Comparison of ENCODE assay signal across 17 cellular contexts in the genomic region with DNA sequence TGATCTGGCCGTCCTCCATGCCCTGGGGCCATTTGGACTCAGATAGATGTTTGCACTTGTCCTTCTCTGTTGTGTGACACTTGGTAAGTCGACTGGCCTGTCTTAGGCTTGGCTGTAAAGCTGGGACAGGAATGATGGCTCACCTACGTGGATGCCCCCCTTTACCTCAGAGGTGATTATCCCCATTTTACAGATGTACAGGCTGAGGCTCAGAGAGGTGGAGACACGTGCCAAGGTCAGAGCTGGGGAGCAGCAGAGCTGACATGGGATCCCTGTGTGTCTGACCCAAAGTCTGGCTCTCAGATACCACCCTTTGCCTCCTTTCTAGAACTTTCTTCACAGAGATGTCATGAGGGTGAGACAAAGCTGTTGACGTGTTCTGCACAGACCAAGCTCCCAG.
A peak's percentile ranks its signal among the peaks of the same experiment; 100 is the strongest.
DNase-seq lines count a peak whose midpoint lies in the region; ATAC-seq, FAIRE-seq and TF ChIP-seq lines count a peak whose summit lies in the region.
"Had no signal": no experiment of that assay in that cellular context is flagged by ENCODE, and none has a peak within 500 bp of the region (broad histone marks: within the 10 kb centered on the region; RNA-seq: fewer than 3 reads in every experiment).

No MANE protein-coding gene starts in this region.

- TF ChIP-seq POLR2A in IMR-90 (IDR thresholded peaks at IDR 0.05; ENCODE audit: low read depth, low read length) (no peak), K562 (conservative IDR thresholded peaks at IDR 0.05) (no peak)

- H4K20me1 ChIP-seq in IMR-90 (ENCODE audit: insufficient read depth, low read length), result peaks cover 61% of the 10 kb centered on the region
- peaks cover 38% of the 10 kb centered on the region for H4K20me1 ChIP-seq in K562 (replicated peaks; ENCODE audit: control insufficient read depth, insufficient read depth, low read length)

- H3K27me3 ChIP-seq in IMR-90 (ENCODE audit: control insufficient read depth, insufficient read depth, low read length) (no peaks in the 10 kb centered on the region), K562 (ENCODE audit: control insufficient read depth in 2 of 2, insufficient read depth in 2 of 2, low read length in 2 of 2) (no peaks in the 10 kb centered on the region)

- H3K4me3 ChIP-seq in IMR-90 (ENCODE audit: insufficient read depth, low read depth, low read length) (no peak overlapping the region), K562 (no peak overlapping the region)
- H3K4me3 ChIP-seq: GM23338 had no signal

- no peak for FAIRE-seq in K562 (lab: Jason Lieb, UNC)
- FAIRE-seq: GM18507 had no signal

- POLR2A ChIA-PET in IMR-90 (lab: Charles Lee; ENCODE audit: unreplicated experiment) (no interaction called here), K562 (lab: Yijun Ruan, JAX) (no interaction called here)

- TF ChIP-seq CTCF in IMR-90 (conservative IDR thresholded peaks at IDR 0.05; ENCODE audit: low read depth, low read length) (no peak), K562 (IDR thresholded peaks at IDR 0.05 in 2 of 3, conservative IDR thresholded peaks at IDR 0.05 in 1 of 3; ENCODE audit: insufficient read depth in 2 of 3, low read depth in 1 of 3, low read length in 3 of 3) (no peak)

- peaks cover 22% of the 10 kb centered on the region for H3K9me1 ChIP-seq in IMR-90 (ENCODE audit: insufficient read depth, low read length)
- peaks cover 7% of the 10 kb centered on the region for H3K9me1 ChIP-seq in K562 (ENCODE audit: control insufficient read depth, insufficient read depth, low read length)

- H2AFZ ChIP-seq in IMR-90 (replicated peaks; ENCODE audit: low read length, poor library complexity), result no peak overlapping the region
- no peak overlapping the region for H2AFZ ChIP-seq in K562 (ENCODE audit: low read depth, low read length)
- H2AFZ ChIP-seq: GM23338 had no signal

- no peaks in the 10 kb centered on the region for H3K27me3 Mint-ChIP-seq in activated naive CD8-positive, alpha-beta T cell treated with anti-CD3 and anti-CD28 coated beads, Interleukin-2, amount 50 U/mL, for 24 hours

- H3K18ac ChIP-seq in IMR-90 (ENCODE audit: low read depth, low read length), result no peak overlapping the region

- H3K27ac Mint-ChIP-seq in activated naive CD8-positive, alpha-beta T cell treated with anti-CD3 and anti-CD28 coated beads, Interleukin-2, amount 50 U/mL, for 24 hours, result no peak overlapping the region
- H3K27ac Mint-ChIP-seq: CD4-positive, alpha-beta memory T cell; GM23338; H9 had no signal

- no peak overlapping the region for H2AK5ac ChIP-seq in IMR-90 (ENCODE audit: low read depth, low read length)

- no peaks in the 10 kb centered on the region for H3K4me1 Mint-ChIP-seq in activated naive CD8-positive, alpha-beta T cell treated with anti-CD3 and anti-CD28 coated beads, Interleukin-2, amount 50 U/mL, for 24 hours
- H3K4me1 Mint-ChIP-seq: CD4-positive, alpha-beta memory T cell had no signal

- peaks cover 8% of the 10 kb centered on the region for H3K9me3 Mint-ChIP-seq in activated naive CD8-positive, alpha-beta T cell treated with anti-CD3 and anti-CD28 coated beads, Interleukin-2, amount 50 U/mL, for 24 hours

- H3K27ac ChIP-seq in IMR-90 (ENCODE audit: insufficient read depth, low read length) (no peak overlapping the region), K562 (ENCODE audit: extremely low read depth, low read depth, low read length) (no peak overlapping the region)

- H4K91ac ChIP-seq in IMR-90 (ENCODE audit: insufficient read depth, low read depth, low read length), result no peak overlapping the region

- H4K5ac ChIP-seq in IMR-90 (ENCODE audit: low read depth, low read length), result no peak overlapping the region

- TF ChIP-seq RAD21 in IMR-90 (IDR thresholded peaks at IDR 0.05; ENCODE audit: low read length) (no peak), K562 (CRISPR knock-in tag; conservative IDR thresholded peaks at IDR 0.05 in 1 of 2, IDR thresholded peaks at IDR 0.05 in 1 of 2) (no peak)

- no peak overlapping the region for H2BK20ac ChIP-seq in IMR-90 (ENCODE audit: low read depth, low read length)

- H3K23ac ChIP-seq in IMR-90 (ENCODE audit: low read depth, low read length), result no peak overlapping the region

- dilution Hi-C loops in IMR-90 (cut with HindIII; ENCODE audit: low sequenced_read_pairs, unreplicated experiment), result no loop called here

- DNase-seq in left ventricle myocardium superior (peak; percentile 3), cardiac septum (ENCODE audit: low spot score) (no peak), IMR-90 (no peak), K562 (ENCODE audit: extremely low read depth in 1 of 4, low spot score in 3 of 4) (no peak), islet precursor cell (no peak)
- no peak for DNase-seq in activated naive CD8-positive, alpha-beta T cell treated with anti-CD3 and anti-CD28 coated beads, Interleukin-2, amount 50 U/mL, for 24 hours
- DNase-seq: C1 segment of cervical spinal cord; Calu3; CD4-positive, alpha-beta memory T cell; COR-L47; DMS53; DMS79 treated with DMSO at 0.1 percent for 48 hours; GF-D8; H9 had no signal

- no peak overlapping the region for H2BK5ac ChIP-seq in IMR-90 (ENCODE audit: low read depth, low read length, poor library complexity, severe bottlenecking)

- H3K4ac ChIP-seq in IMR-90 (ENCODE audit: low read depth, low read length), result no peak overlapping the region

- no peak overlapping the region for H4K8ac ChIP-seq in IMR-90 (ENCODE audit: low read depth in 2 of 2, low read length in 2 of 2)

- TF ChIP-seq EP300 in K562 (IDR thresholded peaks at IDR 0.05; ENCODE audit: low read length), result no peak

- H3K9me3 ChIP-seq in IMR-90 (ENCODE audit: control insufficient read depth, insufficient read depth, low read length) (peaks cover 9% of the 10 kb centered on the region), K562 (replicated peaks; ENCODE audit: control insufficient read depth, insufficient read depth, low read depth, low read length) (no peaks in the 10 kb centered on the region)

- H3K36me3 ChIP-seq in IMR-90 (ENCODE audit: control insufficient read depth, insufficient read depth, low read length) (peaks cover 33% of the 10 kb centered on the region), K562 (ENCODE audit: control insufficient read depth, insufficient read depth, low read length) (peaks cover 39% of the 10 kb centered on the region; the same call in 2 of the 3 replicates)

- ATAC-seq in left ventricle myocardium superior (no peak), IMR-90 (ENCODE audit: low read depth) (no peak), K562 (no peak)
- ATAC-seq in activated naive CD8-positive, alpha-beta T cell treated with anti-CD3 and anti-CD28 coated beads, Interleukin-2, amount 50 U/mL, for 24 hours, result no peak
- ATAC-seq: GM23338, HCT116 had no signal

- H3K56ac ChIP-seq in IMR-90 (ENCODE audit: extremely low read depth, insufficient read depth, low read length), result no peak overlapping the region

- no peaks in the 10 kb centered on the region for H3K36me3 Mint-ChIP-seq in activated naive CD8-positive, alpha-beta T cell treated with anti-CD3 and anti-CD28 coated beads, Interleukin-2, amount 50 U/mL, for 24 hours (ENCODE audit: low read depth)
- H3K36me3 Mint-ChIP-seq: CD4-positive, alpha-beta memory T cell had no signal

- no peak overlapping the region for H2BK120ac ChIP-seq in IMR-90 (ENCODE audit: low read depth, low read length)

- peaks cover 59 to 94% of the 10 kb centered on the region in 2 experiments for H3K79me1 ChIP-seq in IMR-90 (ENCODE audit: low read depth in 1 of 2, low read length in 2 of 2)

- WGBS in IMR-90 (ENCODE audit: extremely low coverage in 2 of 2, insufficient read length in 1 of 2), 2 experiments, result 100% methylated on average over 2 of the region's 5 CpGs; no CpG with 5 or more reads in 1 of the 2 experiments
- WGBS in K562 (ENCODE audit: insufficient coverage, low coverage, missing lambda C conversion rate), result 71% methylated on average over 5 of the region's 5 CpGs

- H2BK15ac ChIP-seq in IMR-90 (ENCODE audit: low read depth, low read length), result no peak overlapping the region

- intact Hi-C loops in left ventricle myocardium superior (cut with micrococcal nuclease), result no loop called here
- intact Hi-C loops in cardiac septum (cut with DNase I), result no loop called here
- intact Hi-C loops in IMR-90 (cut with micrococcal nuclease), result no loop called here
- intact Hi-C loops in K562 (cut with micrococcal nuclease), result no loop called here

- BruUV-seq in IMR-90 (replicated peaks; lab: Mats Ljungman, UMichigan) (no TSS peak), K562 (replicated peaks; lab: Mats Ljungman, UMichigan) (no TSS peak)

- in situ Hi-C loops in IMR-90 (cut with MboI; ENCODE audit: low sequenced_read_pairs), result no loop called here
- in situ Hi-C loops in K562 (cut with MboI), result no loop called here

- H3K4me1 ChIP-seq in IMR-90 (ENCODE audit: control insufficient read depth, insufficient read depth, low read length) (peaks cover 8% of the 10 kb centered on the region), K562 (replicated peaks in 1 of 2; ENCODE audit: control insufficient read depth in 2 of 2, insufficient read depth in 2 of 2, low read length in 2 of 2) (peaks cover 10 to 49% of the 10 kb centered on the region in 2 experiments)

- no peak overlapping the region for H3K4me3 Mint-ChIP-seq in activated naive CD8-positive, alpha-beta T cell treated with anti-CD3 and anti-CD28 coated beads, Interleukin-2, amount 50 U/mL, for 24 hours
- H3K4me3 Mint-ChIP-seq: CD4-positive, alpha-beta memory T cell; GM23338; H9 had no signal

- no peak overlapping the region for H3K9ac ChIP-seq in IMR-90 (ENCODE audit: low read depth, low read length)
- H3K9ac ChIP-seq in K562 (ENCODE audit: insufficient read depth in 1 of 2, low read depth in 2 of 2, low read length in 2 of 2), result no peak overlapping the region

- no peak overlapping the region for H3K14ac ChIP-seq in IMR-90 (replicated peaks; ENCODE audit: low read depth, low read length)

- H3K4me2 ChIP-seq in IMR-90 (ENCODE audit: low read depth, low read length) (no peak overlapping the region), K562 (ENCODE audit: insufficient read depth, low read length) (no peak overlapping the region)
- H3K4me2 ChIP-seq: GM23338 had no signal

- H3K79me2 ChIP-seq in K562 (ENCODE audit: control insufficient read depth, insufficient read depth, low read length), result peaks cover 50% of the 10 kb centered on the region

- peak overlapping the region; percentile 47 for H2AK9ac ChIP-seq in IMR-90 (replicated peaks; ENCODE audit: low read depth, low read length, poor library complexity)

- CTCF ChIA-PET in IMR-90 (lab: Yijun Ruan, JAX), result no interaction called here
- CTCF ChIA-PET in K562 (lab: Yijun Ruan, JAX; ENCODE audit: low intra/inter-chr PET ratio), result no interaction called here

TF ChIP-seq in IMR-90, 13 proteins besides CTCF, POLR2A, EP300 and RAD21 (continues in another document):
- no peak for TF ChIP-seq NFE2L2 (IDR thresholded peaks at IDR 0.05; ENCODE audit: low read depth, low read length)
- TF ChIP-seq CEBPB (IDR thresholded peaks at IDR 0.05; ENCODE audit: low read depth, low read length), result no peak
- TF ChIP-seq MAFK (IDR thresholded peaks at IDR 0.05; ENCODE audit: low read depth, low read length), result no peak
- TF ChIP-seq RFX5 (IDR thresholded peaks at IDR 0.05; ENCODE audit: low read depth, low read length), result no peak

TF ChIP-seq in K562, 482 proteins besides CTCF, POLR2A, EP300 and RAD21 (continues in another document):
- 0 out of 2 replicates have a peak, but pooled peaks have one; percentile 21 for TF ChIP-seq ADNP (tag; IDR thresholded peaks at IDR 0.05)
- TF ChIP-seq NFYB (IDR thresholded peaks at IDR 0.05; ENCODE audit: extremely low read depth, insufficient read length), result no peak
- no peak for TF ChIP-seq ZNF174 (CRISPR knock-in tag; IDR thresholded peaks at IDR 0.05)
- no peak for TF ChIP-seq NCOA2 (IDR thresholded peaks at IDR 0.05; ENCODE audit: partially characterized antibody in 2 of 2)
